ENCODE assay signal across 7 cellular contexts in the genomic region with DNA sequence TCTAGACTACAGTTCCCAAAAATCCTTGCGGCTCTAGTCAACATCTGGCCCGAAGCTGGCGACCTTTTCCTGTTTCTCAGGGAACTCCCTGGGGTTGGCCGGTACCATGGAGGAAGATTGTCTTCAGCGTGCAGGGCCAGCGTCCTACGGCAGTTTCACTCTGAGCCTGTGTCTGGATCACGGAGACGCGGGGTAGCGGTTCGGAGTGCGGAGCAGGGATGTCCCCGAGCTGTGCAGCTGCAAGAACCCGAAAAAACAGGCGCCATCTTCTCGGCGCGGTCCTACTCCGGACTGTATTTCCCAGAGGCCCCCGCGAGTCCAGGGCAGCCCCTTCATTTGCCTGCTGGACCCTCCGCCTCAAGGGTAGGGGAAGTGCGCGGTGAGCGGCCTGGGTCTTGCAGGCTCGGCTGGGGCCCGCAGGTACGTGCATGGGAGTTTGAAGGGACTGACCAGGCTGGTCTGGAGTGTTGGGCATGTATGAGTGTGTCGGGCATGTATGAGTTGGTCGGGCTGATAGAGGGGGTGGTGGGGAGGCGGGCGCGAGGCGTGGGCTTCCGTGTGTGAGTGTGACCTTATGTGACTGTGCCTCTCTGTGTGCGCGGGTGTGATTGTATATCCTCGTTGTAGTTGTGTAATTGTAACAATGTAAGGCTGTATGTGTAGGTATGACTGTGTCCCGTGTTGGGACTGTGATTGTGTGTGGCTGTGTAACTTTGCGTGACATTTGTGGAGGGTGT. TPM values are rescaled to one million over a fixed set of nuclear protein-coding genes. Genes with fewer than 3 reads are reported as not detected.
DNase-seq lines count a peak whose midpoint lies in the region; ATAC-seq, FAIRE-seq and TF ChIP-seq lines count a peak whose summit lies in the region.

A gene (plus strand): TSS at position 360 of the 737 bp plus-strand sequence. CDS start 12,240 bp downstream, outside the sequence.

- DNase-seq in NCI-H2029 (lab: John Stamatoyannopoulos, UW) (peak; percentile 83), T1000 (lab: John Stamatoyannopoulos, UW) (peak; percentile 80), GM12878 (ENCODE audit: low read depth, low spot score) (peak; percentile 81), iPS DF 4.7 (ENCODE audit: extremely low read depth, low spot score) (peak; percentile 64), sigmoid colon (peak; percentile 88)

- TF ChIP-seq EP300 in GM12878 (IDR thresholded peaks at IDR 0.05; ENCODE audit: borderline replicate concordance in 1 of 2, control insufficient read depth in 1 of 2, low read depth in 2 of 2, low read length in 2 of 2) (peak in 1 of 2 experiments; percentile 37; a peak in 1 of 4 replicates), sigmoid colon (IDR thresholded peaks at IDR 0.05) (no peak)

- peak within 1 kb of the TSS; percentile 82 for H3K4me2 ChIP-seq in GM12878 (ENCODE audit: control insufficient read depth, insufficient read depth)

- intact Hi-C loops in GM12878 (cut with micrococcal nuclease; ENCODE audit: unreplicated experiment) (loop anchor here (1.0 to 10.0 kb wide), 7 partner anchors 8 to 1093 kb away; a partner anchor contains a TSS), sigmoid colon (cut with DNase I) (loop anchor here (2.0 to 10.0 kb wide), 4 partner anchors 46 to 437 kb away; a partner anchor contains a TSS)

- H4K20me1 ChIP-seq in GM12878 (ENCODE audit: control insufficient read depth, insufficient read depth): no peaks in the 10 kb centered on the region

- POLR2A ChIA-PET in GM12878 (lab: Charles Lee): interaction anchor here (0.5 to 1.4 kb wide), 3 partner anchors 368 to 1475 kb away, joined by 3 to 5 read pairs (median 5); a partner anchor contains a TSS

- BruUV-seq in GM12878 (replicated peaks; lab: Mats Ljungman, UMichigan): no TSS peak

- no peak for TF ChIP-seq CTCF in GM12878 (IDR thresholded peaks at IDR 0.05 in 2 of 3, conservative IDR thresholded peaks at IDR 0.05 in 1 of 3; ENCODE audit: control insufficient read depth in 2 of 3, extremely low read depth in 1 of 3, insufficient read depth in 1 of 3, low read depth in 3 of 3, low read length in 3 of 3)
- no peak for TF ChIP-seq CTCF in sigmoid colon (IDR thresholded peaks at IDR 0.05)

- ATAC-seq in GM18511 (IDR thresholded peaks at IDR 0.05; ENCODE audit: unreplicated experiment) (peak; percentile 95), HG02981 (IDR thresholded peaks at IDR 0.05; ENCODE audit: unreplicated experiment) (peak; percentile 86), GM12878 (peak; percentile 96)

- H3K9ac ChIP-seq in GM12878 (ENCODE audit: control insufficient read depth, insufficient read depth, low read length): peak within 1 kb of the TSS; percentile 87

- FAIRE-seq in GM12878 (lab: Jason Lieb, UNC): peak; percentile 80

- SMC1A ChIA-PET in GM12878 (lab: Charles Lee; ENCODE audit: uncharacterized antibody, unreplicated experiment): interaction anchor here (1.1 kb wide), 1 partner anchor 377 kb away, joined by 3 read pairs; no protein-coding TSS in a partner anchor

- peaks cover 13% of the 10 kb centered on the region; the same call in 2 of the 3 replicates for H3K9me3 ChIP-seq in GM12878 (replicated peaks; ENCODE audit: control insufficient read depth, insufficient read depth, low read length)
- H3K9me3 ChIP-seq in sigmoid colon: no peaks in the 10 kb centered on the region

- H3K27me3 ChIP-seq in GM12878 (replicated peaks in 1 of 2; ENCODE audit: control insufficient read depth in 2 of 2, insufficient read depth in 2 of 2, low read length in 1 of 2) (no peaks in the 10 kb centered on the region), sigmoid colon (no peaks in the 10 kb centered on the region)

- WGBS in GM12878 (ENCODE audit: insufficient coverage, insufficient replicate concordance, low lambda C conversion rate, missing lambda C conversion rate): under 1% methylated on average over 41 of the region's 41 CpGs
- WGBS in sigmoid colon, 2 donors: 0% methylated on average over 41 of the region's 41 CpGs

- RAD21 ChIA-PET in GM12878 (lab: Charles Lee; ENCODE audit: unreplicated experiment): interaction anchor here (1.1 to 1.5 kb wide), 3 partner anchors 153 to 1004 kb away, joined by 3 to 6 read pairs (median 3); a partner anchor contains a TSS

- H3K4me1 ChIP-seq in GM12878 (ENCODE audit: control insufficient read depth, insufficient read depth, low read length): no peaks in the 10 kb centered on the region; the same call in 1 of the 2 replicates
- H3K4me1 ChIP-seq in sigmoid colon: peaks cover 0 to 16% (median 11%) of the 10 kb centered on the region in 4 donors

- in situ Hi-C loops in GM12878 (cut with MboI): no loop called here

- peaks cover 11% of the 10 kb centered on the region for H3K79me2 ChIP-seq in GM12878 (ENCODE audit: control insufficient read depth, insufficient read depth, low read length)

- H3K36me3 ChIP-seq in GM12878 (ENCODE audit: control insufficient read depth in 2 of 2, insufficient read depth in 2 of 2, low read length in 1 of 2) (no peaks in the 10 kb centered on the region; a peak in 1 of 4 replicates), sigmoid colon (peaks cover 0 to 25% (median 10%) of the 10 kb centered on the region in 4 donors)

- CTCF ChIA-PET in GM12878 (lab: Yijun Ruan, JAX): interaction anchor here (1.0 to 1.5 kb wide), 3 partner anchors 10 to 1090 kb away, joined by 3 to 7 read pairs (median 4); a partner anchor contains a TSS

- H3K4me3 ChIP-seq in GM12878 (peak within 1 kb of the TSS; percentile 86), sigmoid colon (peak within 1 kb of the TSS; percentile 71 to 91 (median 82))

- TF ChIP-seq RAD21 in GM12878 (IDR thresholded peaks at IDR 0.05; ENCODE audit: insufficient read depth, low read depth, low read length): no peak

- peak within 1 kb of the TSS; percentile 89 for H2AFZ ChIP-seq in GM12878 (ENCODE audit: control insufficient read depth, low read depth, low read length)

- TF ChIP-seq POLR2A in GM12878 (IDR thresholded peaks at IDR 0.05; ENCODE audit: low read depth, low read length) (peak; percentile 91), sigmoid colon (IDR thresholded peaks at IDR 0.05) (peak; percentile 12 to 37)

- peak within 1 kb of the TSS; percentile 93 for H3K27ac ChIP-seq in GM12878 (ENCODE audit: control insufficient read depth, insufficient read depth)
- peak within 1 kb of the TSS; percentile 86 to 95 (median 93) for H3K27ac ChIP-seq in sigmoid colon

TF ChIP-seq in GM12878, 131 proteins besides CTCF, POLR2A, EP300 and RAD21 (continues in another document):
- TF ChIP-seq, protein P1, sequence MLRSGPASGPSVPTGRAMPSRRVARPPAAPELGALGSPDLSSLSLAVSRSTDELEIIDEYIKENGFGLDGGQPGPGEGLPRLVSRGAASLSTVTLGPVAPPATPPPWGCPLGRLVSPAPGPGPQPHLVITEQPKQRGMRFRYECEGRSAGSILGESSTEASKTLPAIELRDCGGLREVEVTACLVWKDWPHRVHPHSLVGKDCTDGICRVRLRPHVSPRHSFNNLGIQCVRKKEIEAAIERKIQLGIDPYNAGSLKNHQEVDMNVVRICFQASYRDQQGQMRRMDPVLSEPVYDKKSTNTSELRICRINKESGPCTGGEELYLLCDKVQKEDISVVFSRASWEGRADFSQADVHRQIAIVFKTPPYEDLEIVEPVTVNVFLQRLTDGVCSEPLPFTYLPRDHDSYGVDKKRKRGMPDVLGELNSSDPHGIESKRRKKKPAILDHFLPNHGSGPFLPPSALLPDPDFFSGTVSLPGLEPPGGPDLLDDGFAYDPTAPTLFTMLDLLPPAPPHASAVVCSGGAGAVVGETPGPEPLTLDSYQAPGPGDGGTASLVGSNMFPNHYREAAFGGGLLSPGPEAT (IDR thresholded peaks at IDR 0.05; ENCODE audit: low read depth): peak; percentile 99
- TF ChIP-seq BHLHE40 (IDR thresholded peaks at IDR 0.05; ENCODE audit: borderline replicate concordance in 1 of 2, low read depth in 2 of 2, low read length in 1 of 2): peak; percentile 5 to 27; a peak in 2 of 4 replicates
- TF ChIP-seq SMARCA5 (IDR thresholded peaks at IDR 0.05): 0 out of 2 replicates have a peak, but pooled peaks have one; percentile 29
- TF ChIP-seq CHD2 (IDR thresholded peaks at IDR 0.05; ENCODE audit: borderline replicate concordance, low read depth, low read length): no peak; the same call in 1 of the 2 replicates
- no peak for TF ChIP-seq BACH1 (IDR thresholded peaks at IDR 0.05; ENCODE audit: borderline replicate concordance)
- TF ChIP-seq RFX5 (IDR thresholded peaks at IDR 0.05; ENCODE audit: low read depth, low read length): no peak
- TF ChIP-seq, protein P2, sequence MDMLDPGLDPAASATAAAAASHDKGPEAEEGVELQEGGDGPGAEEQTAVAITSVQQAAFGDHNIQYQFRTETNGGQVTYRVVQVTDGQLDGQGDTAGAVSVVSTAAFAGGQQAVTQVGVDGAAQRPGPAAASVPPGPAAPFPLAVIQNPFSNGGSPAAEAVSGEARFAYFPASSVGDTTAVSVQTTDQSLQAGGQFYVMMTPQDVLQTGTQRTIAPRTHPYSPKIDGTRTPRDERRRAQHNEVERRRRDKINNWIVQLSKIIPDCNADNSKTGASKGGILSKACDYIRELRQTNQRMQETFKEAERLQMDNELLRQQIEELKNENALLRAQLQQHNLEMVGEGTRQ (IDR thresholded peaks at IDR 0.05; ENCODE audit: borderline replicate concordance, low read depth, low read length): no peak
- TF ChIP-seq SMC3 (IDR thresholded peaks at IDR 0.05; ENCODE audit: borderline replicate concordance, low read length): no peak
- peak; percentile 52 for TF ChIP-seq MEF2B (IDR thresholded peaks at IDR 0.05; ENCODE audit: partially characterized antibody, poor library complexity, severe bottlenecking)
- no peak for TF ChIP-seq JUND (IDR thresholded peaks at IDR 0.05; ENCODE audit: low read depth, low read length)
- no peak for TF ChIP-seq TCF7 (IDR thresholded peaks at IDR 0.05; ENCODE audit: borderline replicate concordance)

RNA-seq across cellular contexts. Expression of the gene that starts here (rescaled TPM):
- total RNA-seq in GM12878 (2013; cell fraction: nucleolus; rRNA removed): 31.9 and 32.6 TPM in 2 replicates
- 5.3 and 5.8 TPM in 2 replicates for total RNA-seq in GM12878 (2014; rRNA removed)
- 6.2 and 6.4 TPM in 2 replicates for total RNA-seq in GM12878 (2014; rRNA removed; fragmentation: Illumina TruSeq; extraction: Trizol)
- total RNA-seq in GM12878 (2021): 4.0 and 6.0 TPM in 2 replicates
- polyA plus RNA-seq in GM12878 (2011; ENCODE audit: low read depth): 3.4 TPM
- polyA plus RNA-seq in GM12878 (2011; rRNA removed): 9.0 and 14.0 TPM in 2 replicates
- 3.6 and 4.5 TPM in 2 replicates for polyA plus RNA-seq in GM12878 (2011; cell fraction: cytosol; rRNA removed)
- polyA plus RNA-seq in GM12878 (2011; cell fraction: nucleus; rRNA removed): 5.6 and 5.9 TPM in 2 replicates
- 5.3 and 5.7 TPM in 2 replicates for polyA plus RNA-seq in GM12878 (2012)
- polyA plus RNA-seq in GM12878 (2014; fragmentation: Illumina TruSeq; extraction: Trizol): 5.0 and 5.8 TPM in 2 replicates
- 1 to 10 TPM; 3.3 to 4.9 TPM for polyA plus RNA-seq in GM12878 (2014; fragmentation: Nextera tagmentation; extraction: Ambion mirVana)
- polyA plus RNA-seq in GM12878 (2014; rRNA removed): 3.6 and 3.7 TPM in 2 replicates
- 1 to 10 TPM; 3.3 to 3.9 TPM for polyA plus RNA-seq in GM12878 (2016; fragmentation: Nextera tagmentation; extraction: Ambion mirVana)
- 8.1 and 10.7 TPM in 2 replicates for polyA minus RNA-seq in GM12878 (2011; rRNA and poly(A)+ RNA removed)
- 1.3 and 5.0 TPM in 2 replicates for polyA minus RNA-seq in GM12878 (2011; cell fraction: cytosol; rRNA and poly(A)+ RNA removed)
- 7.7 and 12.8 TPM in 2 replicates for polyA minus RNA-seq in GM12878 (2011; cell fraction: nucleus; rRNA and poly(A)+ RNA removed)
- 10 to 100 TPM; 10.9 to 19.7 (median 13.0) TPM for total RNA-seq in sigmoid colon
- polyA plus RNA-seq in sigmoid colon: 1 to 10 TPM; 1.8 to 4.4 (median 2.8) TPM

Comparison
In these comparisons a context has a peak if more than half of its experiments do, and no peak if none do; other contexts are left out.
1. Peak in every context shown above with its lines: DNase-seq, ATAC-seq, H3K4me3 ChIP-seq and H3K27ac ChIP-seq.